ENCODE assay signal across 16 cellular contexts in genomic region chr4:60847614-60848013, GRCh38.
"Had no signal": no experiment of that assay in that cellular context is flagged by ENCODE, and none has a peak within 500 bp of the region (broad histone marks: within the 10 kb centered on the region; RNA-seq: fewer than 3 reads in every experiment).

No MANE protein-coding gene starts in this region.

- H3K27me3 ChIP-seq: esophagus muscularis mucosa, gastrocnemius medialis, heart right ventricle, neutrophil, sigmoid colon, thyroid gland, upper lobe of left lung had no signal

- H3K9me3 ChIP-seq: esophagus muscularis mucosa, gastrocnemius medialis, neutrophil, sigmoid colon, thyroid gland, upper lobe of left lung had no signal

- DNase-seq: effector memory CD4-positive, alpha-beta T cell; gastrocnemius medialis; heart right ventricle; left colon; mammary epithelial cell; mucosa of descending colon; naive thymus-derived CD8-positive, alpha-beta T cell; sigmoid colon; stimulated activated CD4-positive, alpha-beta T cell treated with anti-CD3 and anti-CD28 coated beads, Interleukin-2, amount 100 ng/mL, for 24 hours; stimulated activated naive CD4-positive, alpha-beta T cell treated with Interleukin-2 at 50 U/mL for 16 hours; thyroid gland; upper lobe of left lung had no signal

- H3K4me1 ChIP-seq: esophagus muscularis mucosa, gastrocnemius medialis, heart right ventricle, sigmoid colon, thyroid gland, upper lobe of left lung had no signal

- H3K4me3 ChIP-seq: esophagus muscularis mucosa, gastrocnemius medialis, heart right ventricle, mucosa of descending colon, sigmoid colon, skin epidermis, thyroid gland, upper lobe of left lung had no signal

- ATAC-seq: gastrocnemius medialis; heart right ventricle; left colon; mucosa of descending colon; naive thymus-derived CD8-positive, alpha-beta T cell had no signal

- H3K27ac ChIP-seq: epithelial cell of prostate, esophagus muscularis mucosa, gastrocnemius medialis, heart right ventricle, neutrophil, sigmoid colon, skin epidermis, thyroid gland, upper lobe of left lung had no signal

- H3K36me3 ChIP-seq: esophagus muscularis mucosa, gastrocnemius medialis, heart right ventricle, neutrophil, sigmoid colon, thyroid gland, upper lobe of left lung had no signal
